15 cellular contexts compared by ENCODE assay signal in genomic region chr9:68947015-68947414, GRCh38.
"Had no signal": no experiment of that assay in that cellular context is flagged by ENCODE, and none has a peak within 500 bp of the region (broad histone marks: within the 10 kb centered on the region; RNA-seq: fewer than 3 reads in every experiment).

No MANE protein-coding gene starts in this region.

- H3K4me2 ChIP-seq: smooth muscle cell had no signal

- H3K27me3 ChIP-seq: adrenal gland, heart left ventricle, right lobe of liver had no signal

- H3K4me1 Mint-ChIP-seq: neural crest cell had no signal

- H3K4me3 Mint-ChIP-seq: activated naive CD4-positive, alpha-beta T cell treated with anti-CD3 and anti-CD28 coated beads, Interleukin-2, amount 10 ng/mL, durations not matched to agents 7 days and 5 days; neural crest cell had no signal

- H3K27ac Mint-ChIP-seq: activated naive CD4-positive, alpha-beta T cell treated with anti-CD3 and anti-CD28 coated beads, Interleukin-2, amount 10 ng/mL, durations not matched to agents 7 days and 5 days had no signal

- H3K4me3 ChIP-seq: adrenal gland, heart left ventricle, lung, prostate gland, right lobe of liver, smooth muscle cell, thoracic aorta had no signal

- H3K36me3 Mint-ChIP-seq: activated naive CD4-positive, alpha-beta T cell treated with anti-CD3 and anti-CD28 coated beads, Interleukin-2, amount 10 ng/mL, durations not matched to agents 7 days and 5 days had no signal

- H3K9me3 ChIP-seq: adrenal gland, heart left ventricle, prostate gland, right lobe of liver, thoracic aorta had no signal

- DNase-seq: activated naive CD4-positive, alpha-beta T cell treated with anti-CD3 and anti-CD28 coated beads, Interleukin-2, amount 10 ng/mL, durations not matched to agents 7 days and 5 days; adrenal gland; dermis blood vessel endothelial cell; heart left ventricle; left colon; midbrain; right lobe of liver; T-helper 1 cell; WERI-Rb-1 had no signal

- H3K4me1 ChIP-seq: adrenal gland, prostate gland, right lobe of liver had no signal

- H3K9me3 Mint-ChIP-seq: activated naive CD4-positive, alpha-beta T cell treated with anti-CD3 and anti-CD28 coated beads, Interleukin-2, amount 10 ng/mL, durations not matched to agents 7 days and 5 days; neural crest cell had no signal

- ATAC-seq: heart left ventricle, left colon, right lobe of liver, SK-N-SH treated with all-trans-retinoic acid at 6 μM for 48 hours had no signal

- H3K36me3 ChIP-seq: adrenal gland, prostate gland, right lobe of liver, thoracic aorta, WERI-Rb-1 had no signal

- H3K27ac ChIP-seq: adrenal gland, heart left ventricle, prostate gland, right lobe of liver, thoracic aorta, WERI-Rb-1 had no signal
